Comparison of ENCODE assay signal across 19 cellular contexts in genomic region chr3:187550446-187550845, GRCh38.
"Had no signal": no experiment of that assay in that cellular context is flagged by ENCODE, and none has a peak within 500 bp of the region (broad histone marks: within the 10 kb centered on the region; RNA-seq: fewer than 3 reads in every experiment).

No MANE protein-coding gene starts in this region.

- ATAC-seq: activated CD8-positive, alpha-beta T cell treated with anti-CD3 and anti-CD28 coated beads for 36 hours; activated naive CD8-positive, alpha-beta T cell treated with anti-CD3 and anti-CD28 coated beads, Interleukin-2, amount 50 U/mL, for 24 hours; activated T-cell treated with anti-CD3 and anti-CD28 coated beads, Interleukin-2, amount 50 U/mL, for 4 hours; activated T-helper 17 cell treated with anti-CD3 and anti-CD28 coated beads, Interleukin-2, amount 50 U/mL, for 72 hours; esophagus mucosa; gastrocnemius medialis; left cardiac atrium; left ventricle myocardium superior; naive thymus-derived CD4-positive, alpha-beta T cell had no signal

- DNase-seq: activated B cell treated with CpG ODN at 0.5 μM for 24 hours; activated CD4-positive, alpha-beta T cell treated with anti-CD3 and anti-CD28 coated beads, Interleukin-2, amount 50 U/mL, for 1 hour; activated CD8-positive, alpha-beta T cell treated with anti-CD3 and anti-CD28 coated beads for 36 hours; activated naive CD8-positive, alpha-beta T cell treated with anti-CD3 and anti-CD28 coated beads, Interleukin-2, amount 50 U/mL, for 24 hours; activated T-cell treated with anti-CD3 and anti-CD28 coated beads, Interleukin-2, amount 50 U/mL, for 4 hours; endodermal cell; gastrocnemius medialis; glutamatergic neuron; islet precursor cell; left cardiac atrium; left ventricle myocardium superior; midbrain; naive thymus-derived CD4-positive, alpha-beta T cell; ovary; sigmoid colon; stimulated activated CD4-positive, alpha-beta T cell treated with anti-CD3 and anti-CD28 coated beads, Interleukin-1b, Interleukin-23, amount 100 ng/mL, for 48 hours; stimulated activated naive CD4-positive, alpha-beta T cell had no signal
